In the genomic region with DNA sequence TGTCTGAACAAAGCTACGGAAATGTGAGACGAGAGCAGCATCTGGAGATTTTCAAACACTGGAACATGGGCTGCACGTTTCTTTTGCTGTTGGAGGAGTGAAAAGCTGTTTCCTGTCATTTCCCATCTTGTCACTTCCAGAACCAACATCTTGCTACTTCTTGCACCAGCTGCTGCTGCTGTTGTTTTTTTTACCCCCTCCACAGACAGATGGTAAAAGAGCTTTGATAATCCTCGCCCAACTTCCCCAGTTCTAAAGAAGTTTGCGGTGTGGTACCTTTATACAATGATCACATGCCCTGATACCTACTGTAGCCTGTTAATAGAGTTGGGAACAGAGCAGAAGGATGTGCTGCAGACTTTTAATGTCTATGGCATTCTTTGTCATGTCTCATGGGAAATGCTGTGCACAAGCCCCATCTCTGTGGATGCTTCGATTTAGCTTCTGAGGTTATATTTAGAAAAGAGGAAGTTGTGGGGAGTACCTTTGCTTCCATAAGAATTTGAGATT, we compare ENCODE assay signal across 12 cellular contexts.
DNase-seq lines count a peak whose midpoint lies in the region; ATAC-seq and TF ChIP-seq lines count a peak whose summit lies in the region.
"Had no signal": no experiment of that assay in that cellular context is flagged by ENCODE, and none has a peak within 500 bp of the region (broad histone marks: within the 10 kb centered on the region; RNA-seq: fewer than 3 reads in every experiment).

No MANE protein-coding gene starts in this region.

- H3K9me3 ChIP-seq in CD8-positive, alpha-beta T cell (ENCODE audit: low read length), result no peaks in the 10 kb centered on the region
- H3K9me3 ChIP-seq: Peyer's patch, spleen had no signal

- POLR2A ChIA-PET in CD8-positive, alpha-beta T cell (lab: Charles Lee), result no interaction called here

- H3K9me3 Mint-ChIP-seq in CD8-positive, alpha-beta T cell, result no peaks in the 10 kb centered on the region
- no peaks in the 10 kb centered on the region for H3K9me3 Mint-ChIP-seq in memory B cell

- peaks cover 3% of the 10 kb centered on the region for H3K27me3 Mint-ChIP-seq in CD8-positive, alpha-beta T cell (ENCODE audit: low read depth)
- no peaks in the 10 kb centered on the region for H3K27me3 Mint-ChIP-seq in memory B cell

- no peak overlapping the region for H3K27ac ChIP-seq in CD8-positive, alpha-beta T cell (ENCODE audit: low read depth, low read length)
- H3K27ac ChIP-seq: Peyer's patch, spleen had no signal

- H3K4me3 ChIP-seq in CD8-positive, alpha-beta T cell (ENCODE audit: low read depth, low read length), result no peak overlapping the region
- H3K4me3 ChIP-seq: Peyer's patch, spleen had no signal

- no peak overlapping the region for H3K27ac Mint-ChIP-seq in CD8-positive, alpha-beta T cell
- H3K27ac Mint-ChIP-seq in memory B cell, result peak overlapping the region; percentile 55

- H3K36me3 Mint-ChIP-seq in CD8-positive, alpha-beta T cell, result no peaks in the 10 kb centered on the region
- H3K36me3 Mint-ChIP-seq in memory B cell, result peaks cover 3% of the 10 kb centered on the region

- no peaks in the 10 kb centered on the region for H3K27me3 ChIP-seq in CD8-positive, alpha-beta T cell (ENCODE audit: insufficient read depth, low read length)
- H3K27me3 ChIP-seq: Peyer's patch, spleen had no signal

- H3K36me3 ChIP-seq in CD8-positive, alpha-beta T cell (ENCODE audit: insufficient read depth, low read length), result no peaks in the 10 kb centered on the region
- H3K36me3 ChIP-seq: Peyer's patch, spleen had no signal

- H3K4me1 Mint-ChIP-seq in CD8-positive, alpha-beta T cell (ENCODE audit: low read depth), result peaks cover 15% of the 10 kb centered on the region
- peaks cover 17% of the 10 kb centered on the region for H3K4me1 Mint-ChIP-seq in memory B cell

- TF ChIP-seq CTCF in CD8-positive, alpha-beta T cell (IDR thresholded peaks at IDR 0.05), result no peak

- no peaks in the 10 kb centered on the region for H3K4me1 ChIP-seq in CD8-positive, alpha-beta T cell (ENCODE audit: insufficient read depth, low read length)

- ATAC-seq in CD8-positive, alpha-beta T cell, result no peak
- ATAC-seq in GM18858 (IDR thresholded peaks at IDR 0.05; ENCODE audit: unreplicated experiment) (peak; percentile 44), memory B cell (ENCODE audit: low read depth) (peak; percentile 81), HG03139 (IDR thresholded peaks at IDR 0.05; ENCODE audit: unreplicated experiment) (no peak)

- CTCF ChIA-PET in CD8-positive, alpha-beta T cell (lab: Charles Lee), result interaction anchor here (1.4 kb wide), 1 partner anchor 14 kb away, joined by 3 read pairs; no protein-coding TSS in a partner anchor

- peak overlapping the region; percentile 13 for H3K4me3 Mint-ChIP-seq in CD8-positive, alpha-beta T cell
- peak overlapping the region; percentile 41 for H3K4me3 Mint-ChIP-seq in memory B cell

- intact Hi-C loops in CD8-positive, alpha-beta T cell (cut with DNase I, micrococcal nuclease), result no loop called here

- no peak for DNase-seq in CD8-positive, alpha-beta T cell
- DNase-seq in NCI-H524 treated with DMSO at 0.1 percent for 48 hours (lab: John Stamatoyannopoulos, UW) (peak; percentile 93), memory B cell (ENCODE audit: low spot score in 2 of 2) (no peak), NCI-H187 (lab: John Stamatoyannopoulos, UW) (no peak), DMS79 (lab: John Stamatoyannopoulos, UW) (no peak), NCI-H2081 treated with DMSO at 0.1 percent for 48 hours (lab: John Stamatoyannopoulos, UW) (no peak)
- DNase-seq: activated T-cell treated with anti-CD3 and anti-CD28 coated beads, Interleukin-2, amount 50 U/mL, for 1 hour; NCI-H1092 treated with DMSO at 0.1 percent for 48 hours; Peyer's patch; spleen had no signal

Comparison
In these comparisons a context has a peak if more than half of its experiments do, and no peak if none do; other contexts are left out.
1. ATAC-seq: peak in GM18858 (single experiment) and memory B cell (single experiment); none in CD8-positive, alpha-beta T cell (single experiment) and HG03139 (single experiment).